3 cellular contexts compared by ENCODE assay signal in the genomic region with DNA sequence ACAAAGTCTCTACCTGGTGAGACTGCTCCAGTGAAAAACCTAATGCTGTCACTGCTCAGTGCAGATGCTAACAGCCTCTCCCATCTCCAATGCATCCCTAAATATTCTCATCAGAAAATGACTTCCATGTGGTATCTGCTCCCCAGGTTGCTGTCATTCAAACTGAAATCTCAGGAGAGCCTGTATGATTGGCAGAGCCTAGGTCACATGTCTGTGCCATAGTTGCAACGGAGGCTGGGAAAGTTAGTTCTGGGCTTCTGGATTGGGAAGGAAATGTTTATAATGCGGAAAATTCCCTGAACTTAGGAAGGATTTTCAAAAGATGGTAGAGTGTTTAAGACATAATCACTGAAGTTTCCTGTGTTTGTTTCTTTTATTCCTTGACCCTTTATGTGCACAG.
A peak's percentile ranks its signal among the peaks of the same experiment; 100 is the strongest.
TF ChIP-seq lines count a peak whose summit lies in the region.

No MANE protein-coding gene starts in this region.

TF ChIP-seq in WTC11, 78 proteins besides CTCF, POLR2A, EP300 and RAD21:
- TF ChIP-seq, protein P1, sequence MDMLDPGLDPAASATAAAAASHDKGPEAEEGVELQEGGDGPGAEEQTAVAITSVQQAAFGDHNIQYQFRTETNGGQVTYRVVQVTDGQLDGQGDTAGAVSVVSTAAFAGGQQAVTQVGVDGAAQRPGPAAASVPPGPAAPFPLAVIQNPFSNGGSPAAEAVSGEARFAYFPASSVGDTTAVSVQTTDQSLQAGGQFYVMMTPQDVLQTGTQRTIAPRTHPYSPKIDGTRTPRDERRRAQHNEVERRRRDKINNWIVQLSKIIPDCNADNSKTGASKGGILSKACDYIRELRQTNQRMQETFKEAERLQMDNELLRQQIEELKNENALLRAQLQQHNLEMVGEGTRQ (CRISPR knock-in tag; IDR thresholded peaks at IDR 0.05) = peak; percentile 68
- TF ChIP-seq, protein P2, sequence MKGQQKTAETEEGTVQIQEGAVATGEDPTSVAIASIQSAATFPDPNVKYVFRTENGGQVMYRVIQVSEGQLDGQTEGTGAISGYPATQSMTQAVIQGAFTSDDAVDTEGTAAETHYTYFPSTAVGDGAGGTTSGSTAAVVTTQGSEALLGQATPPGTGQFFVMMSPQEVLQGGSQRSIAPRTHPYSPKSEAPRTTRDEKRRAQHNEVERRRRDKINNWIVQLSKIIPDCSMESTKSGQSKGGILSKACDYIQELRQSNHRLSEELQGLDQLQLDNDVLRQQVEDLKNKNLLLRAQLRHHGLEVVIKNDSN (CRISPR knock-in tag; IDR thresholded peaks at IDR 0.05) = peak; percentile 53; the same call in 1 of the 2 replicates
- TF ChIP-seq, protein P3, sequence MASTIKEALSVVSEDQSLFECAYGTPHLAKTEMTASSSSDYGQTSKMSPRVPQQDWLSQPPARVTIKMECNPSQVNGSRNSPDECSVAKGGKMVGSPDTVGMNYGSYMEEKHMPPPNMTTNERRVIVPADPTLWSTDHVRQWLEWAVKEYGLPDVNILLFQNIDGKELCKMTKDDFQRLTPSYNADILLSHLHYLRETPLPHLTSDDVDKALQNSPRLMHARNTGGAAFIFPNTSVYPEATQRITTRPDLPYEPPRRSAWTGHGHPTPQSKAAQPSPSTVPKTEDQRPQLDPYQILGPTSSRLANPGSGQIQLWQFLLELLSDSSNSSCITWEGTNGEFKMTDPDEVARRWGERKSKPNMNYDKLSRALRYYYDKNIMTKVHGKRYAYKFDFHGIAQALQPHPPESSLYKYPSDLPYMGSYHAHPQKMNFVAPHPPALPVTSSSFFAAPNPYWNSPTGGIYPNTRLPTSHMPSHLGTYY (CRISPR knock-in tag; IDR thresholded peaks at IDR 0.05) = no peak
- no peak for TF ChIP-seq ZNF219 (CRISPR knock-in tag; IDR thresholded peaks at IDR 0.05; ENCODE audit: borderline replicate concordance)

TF ChIP-seq in H1, 55 proteins besides CTCF, POLR2A, EP300 and RAD21:
- TF ChIP-seq BACH1 (IDR thresholded peaks at IDR 0.05; ENCODE audit: low read length) (no peak), RXRA (IDR thresholded peaks at IDR 0.05; ENCODE audit: insufficient read depth, low read depth, low read length) (no peak), CEBPB (IDR thresholded peaks at IDR 0.05; ENCODE audit: low read depth, low read length) (no peak), RNF2 (IDR thresholded peaks at IDR 0.05; ENCODE audit: borderline replicate concordance, low read depth, low read length, missing control alignments, poor library complexity, severe bottlenecking) (no peak), RBBP5 (IDR thresholded peaks at IDR 0.05; ENCODE audit: borderline replicate concordance, low read depth, low read length) (no peak), POLR2AphosphoS5 (IDR thresholded peaks at IDR 0.05; ENCODE audit: low read depth, low read length) (no peak), EGR1 (IDR thresholded peaks at IDR 0.05; ENCODE audit: borderline replicate concordance, low read depth, low read length) (no peak), CBX5 (IDR thresholded peaks at IDR 0.05; ENCODE audit: low read depth, low read length) (no peak)
- TF ChIP-seq, protein P4, sequence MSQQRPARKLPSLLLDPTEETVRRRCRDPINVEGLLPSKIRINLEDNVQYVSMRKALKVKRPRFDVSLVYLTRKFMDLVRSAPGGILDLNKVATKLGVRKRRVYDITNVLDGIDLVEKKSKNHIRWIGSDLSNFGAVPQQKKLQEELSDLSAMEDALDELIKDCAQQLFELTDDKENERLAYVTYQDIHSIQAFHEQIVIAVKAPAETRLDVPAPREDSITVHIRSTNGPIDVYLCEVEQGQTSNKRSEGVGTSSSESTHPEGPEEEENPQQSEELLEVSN (IDR thresholded peaks at IDR 0.05) = no peak
- TF ChIP-seq, protein P5, sequence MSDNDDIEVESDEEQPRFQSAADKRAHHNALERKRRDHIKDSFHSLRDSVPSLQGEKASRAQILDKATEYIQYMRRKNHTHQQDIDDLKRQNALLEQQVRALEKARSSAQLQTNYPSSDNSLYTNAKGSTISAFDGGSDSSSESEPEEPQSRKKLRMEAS (IDR thresholded peaks at IDR 0.05) = no peak

TF ChIP-seq in HepG2, 621 proteins besides CTCF, POLR2A, EP300 and RAD21:
- TF ChIP-seq FOXO1 (CRISPR knock-in tag; IDR thresholded peaks at IDR 0.05) = no peak
- no peak for TF ChIP-seq MAFK (conservative IDR thresholded peaks at IDR 0.05 in 1 of 2, IDR thresholded peaks at IDR 0.05 in 1 of 2; ENCODE audit: low read length in 2 of 2)
- TF ChIP-seq KDM2A (CRISPR knock-in tag; IDR thresholded peaks at IDR 0.05; ENCODE audit: borderline replicate concordance, low read depth) = no peak
- TF ChIP-seq, protein P6, sequence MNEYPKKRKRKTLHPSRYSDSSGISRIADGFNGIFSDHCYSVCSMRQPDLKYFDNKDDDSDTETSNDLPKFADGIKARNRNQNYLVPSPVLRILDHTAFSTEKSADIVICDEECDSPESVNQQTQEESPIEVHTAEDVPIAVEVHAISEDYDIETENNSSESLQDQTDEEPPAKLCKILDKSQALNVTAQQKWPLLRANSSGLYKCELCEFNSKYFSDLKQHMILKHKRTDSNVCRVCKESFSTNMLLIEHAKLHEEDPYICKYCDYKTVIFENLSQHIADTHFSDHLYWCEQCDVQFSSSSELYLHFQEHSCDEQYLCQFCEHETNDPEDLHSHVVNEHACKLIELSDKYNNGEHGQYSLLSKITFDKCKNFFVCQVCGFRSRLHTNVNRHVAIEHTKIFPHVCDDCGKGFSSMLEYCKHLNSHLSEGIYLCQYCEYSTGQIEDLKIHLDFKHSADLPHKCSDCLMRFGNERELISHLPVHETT (CRISPR knock-in tag; conservative IDR thresholded peaks at IDR 0.05) = no peak
- no peak for TF ChIP-seq REPIN1 (CRISPR knock-in tag; IDR thresholded peaks at IDR 0.05; ENCODE audit: borderline replicate concordance, low read depth)
- TF ChIP-seq ZNF101 (CRISPR knock-in tag; IDR thresholded peaks at IDR 0.05; ENCODE audit: borderline replicate concordance, low read depth) = no peak
- TF ChIP-seq SRSF4 (IDR thresholded peaks at IDR 0.05; ENCODE audit: low read depth, low read length, poor library complexity, severe bottlenecking) = no peak
- no peak for TF ChIP-seq ZFP90 (CRISPR knock-in tag; IDR thresholded peaks at IDR 0.05; ENCODE audit: borderline replicate concordance)
- TF ChIP-seq, protein P7, sequence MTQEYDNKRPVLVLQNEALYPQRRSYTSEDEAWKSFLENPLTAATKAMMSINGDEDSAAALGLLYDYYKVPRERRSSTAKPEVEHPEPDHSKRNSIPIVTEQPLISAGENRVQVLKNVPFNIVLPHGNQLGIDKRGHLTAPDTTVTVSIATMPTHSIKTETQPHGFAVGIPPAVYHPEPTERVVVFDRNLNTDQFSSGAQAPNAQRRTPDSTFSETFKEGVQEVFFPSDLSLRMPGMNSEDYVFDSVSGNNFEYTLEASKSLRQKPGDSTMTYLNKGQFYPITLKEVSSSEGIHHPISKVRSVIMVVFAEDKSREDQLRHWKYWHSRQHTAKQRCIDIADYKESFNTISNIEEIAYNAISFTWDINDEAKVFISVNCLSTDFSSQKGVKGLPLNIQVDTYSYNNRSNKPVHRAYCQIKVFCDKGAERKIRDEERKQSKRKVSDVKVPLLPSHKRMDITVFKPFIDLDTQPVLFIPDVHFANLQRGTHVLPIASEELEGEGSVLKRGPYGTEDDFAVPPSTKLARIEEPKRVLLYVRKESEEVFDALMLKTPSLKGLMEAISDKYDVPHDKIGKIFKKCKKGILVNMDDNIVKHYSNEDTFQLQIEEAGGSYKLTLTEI (CRISPR knock-in tag; conservative IDR thresholded peaks at IDR 0.05) = no peak
- TF ChIP-seq ZIK1 (CRISPR knock-in tag; IDR thresholded peaks at IDR 0.05; ENCODE audit: borderline replicate concordance, low read depth) = no peak
- TF ChIP-seq ZNF572 (CRISPR knock-in tag; IDR thresholded peaks at IDR 0.05) = no peak
- TF ChIP-seq, protein P8, sequence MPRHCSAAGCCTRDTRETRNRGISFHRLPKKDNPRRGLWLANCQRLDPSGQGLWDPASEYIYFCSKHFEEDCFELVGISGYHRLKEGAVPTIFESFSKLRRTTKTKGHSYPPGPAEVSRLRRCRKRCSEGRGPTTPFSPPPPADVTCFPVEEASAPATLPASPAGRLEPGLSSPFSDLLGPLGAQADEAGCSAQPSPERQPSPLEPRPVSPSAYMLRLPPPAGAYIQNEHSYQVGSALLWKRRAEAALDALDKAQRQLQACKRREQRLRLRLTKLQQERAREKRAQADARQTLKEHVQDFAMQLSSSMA (CRISPR knock-in tag; IDR thresholded peaks at IDR 0.05) = no peak
- TF ChIP-seq HMG20B (CRISPR knock-in tag; conservative IDR thresholded peaks at IDR 0.05) = no peak
- TF ChIP-seq ZNF530 (CRISPR knock-in tag; IDR thresholded peaks at IDR 0.05; ENCODE audit: low read depth) = no peak
